1 cellular context compared by ENCODE assay signal in the genomic region with DNA sequence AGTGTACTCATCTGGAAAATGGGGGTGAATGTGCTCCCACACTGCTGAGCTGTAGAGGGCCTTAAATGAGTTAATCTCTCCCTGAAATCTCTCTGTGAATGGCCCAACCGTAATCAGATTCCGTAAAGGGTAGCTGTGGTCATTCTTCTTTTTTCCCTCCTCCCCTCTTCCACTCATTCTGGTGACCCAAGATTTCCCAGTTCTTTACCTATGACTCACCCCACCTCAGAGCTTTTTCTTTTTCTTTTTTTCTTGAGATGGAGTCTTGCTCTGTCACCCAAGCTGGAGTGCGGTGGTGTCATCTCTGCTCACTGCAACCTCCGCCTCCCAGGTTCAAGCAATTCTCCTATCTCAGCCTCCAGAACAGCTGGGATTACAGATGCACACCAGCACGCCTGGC.
TF ChIP-seq lines count a peak whose summit lies in the region.

No MANE protein-coding gene starts in this region.

TF ChIP-seq in SK-N-SH treated with all-trans-retinoic acid at 6 μM for 48 hours, 23 proteins besides CTCF, POLR2A, EP300 and RAD21 (continued from another document):
- TF ChIP-seq CREB5 (CRISPR knock-in tag; IDR thresholded peaks at IDR 0.05; ENCODE audit: low read depth) (no peak), ESRRG (CRISPR knock-in tag; IDR thresholded peaks at IDR 0.05) (no peak)
